Comparison of ENCODE assay signal across 2 cellular contexts in genomic region chr9:133854048-133854447, GRCh38.
TF ChIP-seq lines count a peak whose summit lies in the region.

No MANE protein-coding gene starts in this region.

TF ChIP-seq in HepG2, 621 proteins besides CTCF, POLR2A, EP300 and RAD21:
- peak; percentile 77 for TF ChIP-seq MNT (IDR thresholded peaks at IDR 0.05)
- TF ChIP-seq AKAP8 (CRISPR knock-in tag; IDR thresholded peaks at IDR 0.05), result 0 out of 2 replicates have a peak, but pooled peaks have one; percentile 18
- no peak for TF ChIP-seq KDM6A (CRISPR knock-in tag; IDR thresholded peaks at IDR 0.05; ENCODE audit: low read depth)
- TF ChIP-seq SPEN (CRISPR knock-in tag; IDR thresholded peaks at IDR 0.05; ENCODE audit: low read depth), result no peak
TF ChIP-seq in HepG2: peak in this region for 2.

TF ChIP-seq in H1, 55 proteins besides CTCF, POLR2A, EP300 and RAD21:
- no peak for TF ChIP-seq KDM5A (IDR thresholded peaks at IDR 0.05; ENCODE audit: low read length)
- no peak for TF ChIP-seq SAP30 (IDR thresholded peaks at IDR 0.05; ENCODE audit: insufficient read depth, insufficient replicate concordance, low read length)
- no peak for TF ChIP-seq CHD1 (IDR thresholded peaks at IDR 0.05; ENCODE audit: low read depth, low read length)
- no peak for TF ChIP-seq SP2 (IDR thresholded peaks at IDR 0.05; ENCODE audit: low read length)
- no peak for TF ChIP-seq TAF7 (optimal IDR thresholded peaks at IDR 0.05; ENCODE audit: borderline replicate concordance, low read depth, low read length)
- no peak for TF ChIP-seq JUND (IDR thresholded peaks at IDR 0.05; ENCODE audit: low read length)
- TF ChIP-seq HDAC2 (IDR thresholded peaks at IDR 0.05; ENCODE audit: borderline replicate concordance in 1 of 2, low read depth in 2 of 2, low read length in 2 of 2), result no peak
- TF ChIP-seq FOSL1 (IDR thresholded peaks at IDR 0.05; ENCODE audit: insufficient read depth, low read depth, low read length), result no peak
- no peak for TF ChIP-seq HDAC6 (IDR thresholded peaks at IDR 0.05; ENCODE audit: low read depth, low read length)
- TF ChIP-seq CBX5 (IDR thresholded peaks at IDR 0.05; ENCODE audit: low read depth, low read length), result no peak
- no peak for TF ChIP-seq ZNF274 (IDR thresholded peaks at IDR 0.05; ENCODE audit: borderline replicate concordance, extremely low read depth, low read length)
- no peak for TF ChIP-seq CREB1 (IDR thresholded peaks at IDR 0.05)
- no peak for TF ChIP-seq GTF2F1 (IDR thresholded peaks at IDR 0.05; ENCODE audit: borderline replicate concordance, low read depth, low read length)
- TF ChIP-seq SIRT6 (IDR thresholded peaks at IDR 0.05; ENCODE audit: low read length), result no peak
TF ChIP-seq in H1: peak in this region for 0.
